Comparison of ENCODE assay signal across 22 cellular contexts in genomic region chr14:34457186-34457585, GRCh38.
"Had no signal": no experiment of that assay in that cellular context is flagged by ENCODE, and none has a peak within 500 bp of the region (broad histone marks: within the 10 kb centered on the region; RNA-seq: fewer than 3 reads in every experiment).

No MANE protein-coding gene starts in this region.

- H3K4me3 ChIP-seq: coronary artery, dorsolateral prefrontal cortex, esophagus muscularis mucosa, gastroesophageal sphincter, heart left ventricle, left lung, lower lobe of right lung, mucosa of descending colon had no signal

- FAIRE-seq: colon, endothelial cell of umbilical vein, frontal cortex, islet of Langerhans, keratinocyte had no signal

- H3K9me3 ChIP-seq: esophagus muscularis mucosa, gastroesophageal sphincter, heart left ventricle, left lung, lower lobe of right lung, mucosa of descending colon had no signal

- ATAC-seq: foreskin keratinocyte, gastroesophageal sphincter, heart left ventricle, left cardiac atrium, left lung, left ventricle myocardium superior, lower lobe of right lung, mucosa of descending colon had no signal

- DNase-seq: dermis blood vessel endothelial cell; dorsolateral prefrontal cortex; effector CD4-positive, alpha-beta T cell; effector memory CD4-positive, alpha-beta T cell; foreskin keratinocyte; heart left ventricle; hippocampal formation; left cardiac atrium; left lung; left ventricle myocardium superior; lower lobe of right lung; mesenchymal stem cell; mucosa of descending colon; naive B cell had no signal

- H3K27me3 ChIP-seq: dorsolateral prefrontal cortex, esophagus muscularis mucosa, foreskin keratinocyte, gastroesophageal sphincter, heart left ventricle, left lung had no signal

- H3K27ac ChIP-seq: coronary artery, dorsolateral prefrontal cortex, esophagus muscularis mucosa, foreskin keratinocyte, gastroesophageal sphincter, heart left ventricle, left lung, lower lobe of right lung had no signal
